In genomic region chr19:12495002-12495802, GRCh38 we compare ENCODE assay signal across 7 cellular contexts. TPM values are rescaled to one million over a fixed set of nuclear protein-coding genes. Genes with fewer than 3 reads are reported as not detected.
DNase-seq lines count a peak whose midpoint lies in the region; ATAC-seq and TF ChIP-seq lines count a peak whose summit lies in the region.

No MANE protein-coding gene starts in this region.

- TF ChIP-seq CTCF in lung (IDR thresholded peaks at IDR 0.05; ENCODE audit: control extremely low read depth, extremely low read depth): peak; percentile 32

- no peaks in the 10 kb centered on the region for H3K27me3 ChIP-seq in lung (ENCODE audit: control insufficient read depth, insufficient read depth)

- H3K4me1 ChIP-seq in lung (ENCODE audit: control insufficient read depth in 2 of 2, insufficient read depth in 2 of 2, low read length in 2 of 2): peaks cover 0 to 3% of the 10 kb centered on the region in 2 donors

- DNase-seq in NCI-H526 treated with DMSO at 0.1 percent for 48 hours (lab: John Stamatoyannopoulos, UW) (peak; percentile 85), lung (ENCODE audit: low spot score) (peak; percentile 94)
- peak; percentile 95 for DNase-seq in activated CD8-positive, alpha-beta memory T cell treated with anti-CD3 and anti-CD28 coated beads for 24 hours
- DNase-seq in effector CD8-positive, alpha-beta T cell (lab: John Stamatoyannopoulos, UW): peak; percentile 87
- peak; percentile 79 to 85 (median 80) for DNase-seq in stimulated activated CD4-positive, alpha-beta T cell treated with anti-CD3 and anti-CD28 coated beads, TNF-alpha, amount 100 ng/mL, for 1 hour (ENCODE audit: low read depth in 3 of 3, low spot score in 1 of 3)

- peak; percentile 75 for ATAC-seq in GM18498 (IDR thresholded peaks at IDR 0.05; ENCODE audit: unreplicated experiment)
- ATAC-seq in HG03175 (IDR thresholded peaks at IDR 0.05; ENCODE audit: unreplicated experiment): peak; percentile 87
- peak; percentile 97 for ATAC-seq in lung (ENCODE audit: insufficient read depth, low FRiP score)

- H3K9me3 ChIP-seq in lung (ENCODE audit: control insufficient read depth in 2 of 2, insufficient read depth in 1 of 2, low read length in 1 of 2): no peaks in the 10 kb centered on the region

- H3K27ac ChIP-seq in lung (ENCODE audit: low read depth in 1 of 2, low read length in 1 of 2): peak overlapping the region; percentile 85 to 92

- no peaks in the 10 kb centered on the region for H3K36me3 ChIP-seq in lung (ENCODE audit: control insufficient read depth in 2 of 2, insufficient read depth in 2 of 2, low read length in 2 of 2)

- 1 to 3% methylated on average over 51 of the region's 51 CpGs for WGBS in lung, 2 donors

- H3K4me3 ChIP-seq in lung: peak overlapping the region; percentile 44

RNA-seq across cellular contexts. Expression of gene ZNF709, which starts 10.6 kb away (rescaled TPM):
- 10 to 100 TPM in 1 of 2 donors, 1 to 10 TPM in 1; 2.6 to 14.6 TPM for total RNA-seq in lung
- 1 to 10 TPM in 1 of 2 donors, under 1 TPM in 1; 0.64 to 1.3 TPM for polyA plus RNA-seq in lung

RNA-seq across cellular contexts. Expression of gene ZNF443, which starts 54.4 kb away (rescaled TPM):
- total RNA-seq in lung: 1 to 10 TPM; 3.3 to 9.4 TPM
- polyA plus RNA-seq in lung: 1 to 10 TPM; 1.4 to 2.6 TPM

RNA-seq across cellular contexts. Expression of gene ZNF564, which starts 56.1 kb away (rescaled TPM):
- 10 to 100 TPM; 11.1 to 26.3 TPM for total RNA-seq in lung
- 1 to 10 TPM; 5.2 to 5.3 TPM for polyA plus RNA-seq in lung

Comparison
In these comparisons a context has a peak if more than half of its experiments do, and no peak if none do; other contexts are left out.
1. Peak in every context shown above with its lines: DNase-seq, ATAC-seq, H3K4me3 ChIP-seq and H3K27ac ChIP-seq.